1 cellular context compared by ENCODE assay signal in the genomic region with DNA sequence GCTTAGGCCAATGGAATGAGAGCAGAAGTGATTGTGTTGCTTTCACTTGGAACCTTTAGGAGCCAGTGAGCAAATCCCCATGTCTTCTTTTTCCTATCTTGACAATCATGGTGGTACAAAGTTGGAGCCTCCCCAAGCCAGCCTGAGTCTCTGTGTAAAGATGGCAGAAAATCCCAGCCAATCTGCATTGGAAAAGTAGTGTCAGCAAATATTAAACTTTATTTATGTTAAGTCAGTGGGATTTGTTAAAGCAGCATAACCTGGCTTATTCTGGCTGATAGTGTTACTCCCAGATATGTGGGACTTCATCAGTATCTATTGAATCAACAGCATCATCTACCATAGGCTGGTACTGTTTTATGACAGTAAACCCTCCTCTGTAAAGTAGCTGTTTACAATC.
TF ChIP-seq lines count a peak whose summit lies in the region.

No MANE protein-coding gene starts in this region.

TF ChIP-seq in neural cell, 6 proteins besides CTCF, POLR2A, EP300 and RAD21 (continued from another document):
- TF ChIP-seq, protein P1, sequence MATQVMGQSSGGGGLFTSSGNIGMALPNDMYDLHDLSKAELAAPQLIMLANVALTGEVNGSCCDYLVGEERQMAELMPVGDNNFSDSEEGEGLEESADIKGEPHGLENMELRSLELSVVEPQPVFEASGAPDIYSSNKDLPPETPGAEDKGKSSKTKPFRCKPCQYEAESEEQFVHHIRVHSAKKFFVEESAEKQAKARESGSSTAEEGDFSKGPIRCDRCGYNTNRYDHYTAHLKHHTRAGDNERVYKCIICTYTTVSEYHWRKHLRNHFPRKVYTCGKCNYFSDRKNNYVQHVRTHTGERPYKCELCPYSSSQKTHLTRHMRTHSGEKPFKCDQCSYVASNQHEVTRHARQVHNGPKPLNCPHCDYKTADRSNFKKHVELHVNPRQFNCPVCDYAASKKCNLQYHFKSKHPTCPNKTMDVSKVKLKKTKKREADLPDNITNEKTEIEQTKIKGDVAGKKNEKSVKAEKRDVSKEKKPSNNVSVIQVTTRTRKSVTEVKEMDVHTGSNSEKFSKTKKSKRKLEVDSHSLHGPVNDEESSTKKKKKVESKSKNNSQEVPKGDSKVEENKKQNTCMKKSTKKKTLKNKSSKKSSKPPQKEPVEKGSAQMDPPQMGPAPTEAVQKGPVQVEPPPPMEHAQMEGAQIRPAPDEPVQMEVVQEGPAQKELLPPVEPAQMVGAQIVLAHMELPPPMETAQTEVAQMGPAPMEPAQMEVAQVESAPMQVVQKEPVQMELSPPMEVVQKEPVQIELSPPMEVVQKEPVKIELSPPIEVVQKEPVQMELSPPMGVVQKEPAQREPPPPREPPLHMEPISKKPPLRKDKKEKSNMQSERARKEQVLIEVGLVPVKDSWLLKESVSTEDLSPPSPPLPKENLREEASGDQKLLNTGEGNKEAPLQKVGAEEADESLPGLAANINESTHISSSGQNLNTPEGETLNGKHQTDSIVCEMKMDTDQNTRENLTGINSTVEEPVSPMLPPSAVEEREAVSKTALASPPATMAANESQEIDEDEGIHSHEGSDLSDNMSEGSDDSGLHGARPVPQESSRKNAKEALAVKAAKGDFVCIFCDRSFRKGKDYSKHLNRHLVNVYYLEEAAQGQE (IDR thresholded peaks at IDR 0.05; ENCODE audit: borderline replicate concordance): no peak
- TF ChIP-seq SMC3 (conservative IDR thresholded peaks at IDR 0.05; ENCODE audit: poor library complexity) (no peak), POLR2AphosphoS5 (IDR thresholded peaks at IDR 0.05) (no peak), EZH2 (IDR thresholded peaks at IDR 0.05; ENCODE audit: borderline replicate concordance, insufficient read depth, low read length, poor library complexity, severe bottlenecking) (no peak)
